In genomic region chr12:52591521-52591920, GRCh38 we compare ENCODE assay signal across 21 cellular contexts. TPM values are rescaled to one million over a fixed set of nuclear protein-coding genes. Genes with fewer than 3 reads are reported as not detected.
"Had no signal": no experiment of that assay in that cellular context is flagged by ENCODE, and none has a peak within 500 bp of the region (broad histone marks: within the 10 kb centered on the region; RNA-seq: fewer than 3 reads in every experiment).

No MANE protein-coding gene starts in this region.

- H3K9me3 ChIP-seq: MG63, SJCRH30 had no signal

- H3K4me3 ChIP-seq: MG63, SJCRH30 had no signal

- ATAC-seq: SK-N-SH treated with all-trans-retinoic acid at 6 μM for 48 hours had no signal

- DNase-seq: KBM-7, MG63, NCI-H1092, NCI-H1105 treated with DMSO at 0.1 percent for 48 hours, NCI-H1417 treated with DMSO at 0.1 percent for 48 hours, NCI-H146, NCI-H1694 treated with DMSO at 0.1 percent for 48 hours, NCI-H1930, NCI-H2081, NCI-H2107, NCI-H2227 treated with DMSO at 0.1 percent for 48 hours, NCI-H524, NCI-H69, NCI-H774, RPMI8226, SHP77 treated with DMSO at 0.1 percent for 48 hours, SJCRH30 had no signal

- H3K36me3 ChIP-seq: MG63, SJCRH30 had no signal

- H3K4me1 ChIP-seq: SJCRH30 had no signal

- H3K27ac ChIP-seq: SJCRH30 had no signal

RNA-seq across cellular contexts. Expression of gene KRT72, which starts 9.7 kb away (rescaled TPM):
- total RNA-seq: HT-29, LHCN-M2, NCI-H460, SJCRH30 had no signal

RNA-seq across cellular contexts. Expression of gene KRT74, which starts 17.9 kb away (rescaled TPM):
- total RNA-seq: HT-29, LHCN-M2, NCI-H460, SJCRH30 had no signal

RNA-seq across cellular contexts. Expression of gene KRT73, which starts 26.8 kb away (rescaled TPM):
- total RNA-seq: HT-29, LHCN-M2, NCI-H460, SJCRH30 had no signal

RNA-seq across cellular contexts. Expression of gene KRT71, which starts 38.6 kb away (rescaled TPM):
- total RNA-seq: HT-29, LHCN-M2, NCI-H460, SJCRH30 had no signal
